7 cellular contexts compared by ENCODE assay signal in the genomic region with DNA sequence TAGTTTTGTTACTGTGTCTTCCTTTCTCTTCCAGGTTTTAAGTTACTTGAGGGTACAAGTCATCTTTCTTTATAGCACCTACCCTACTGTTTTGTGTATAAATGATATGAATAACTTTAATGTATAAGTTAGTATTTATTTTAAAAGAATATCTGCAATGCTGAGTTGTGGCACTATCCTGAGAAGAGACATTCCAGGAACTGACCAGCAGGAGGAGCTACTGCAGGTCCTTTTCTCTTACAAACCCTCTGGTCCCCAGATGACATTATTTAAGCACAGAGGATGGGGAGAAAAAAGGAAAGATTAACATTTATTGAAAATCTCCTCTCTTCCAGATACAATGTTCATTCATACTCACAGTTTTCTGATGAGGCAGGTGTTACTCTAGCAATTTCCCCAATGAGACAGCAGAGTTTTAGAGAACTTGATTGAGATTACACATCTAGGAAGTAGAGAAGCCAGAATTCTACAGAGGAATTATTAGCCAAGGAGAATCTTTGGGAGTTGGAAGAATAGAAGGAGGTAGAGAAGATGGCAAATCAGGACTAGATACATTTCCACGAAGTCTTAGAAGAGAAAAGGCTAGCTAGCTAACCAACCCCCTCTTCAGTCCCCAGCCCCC.
DNase-seq lines count a peak whose midpoint lies in the region; ATAC-seq and TF ChIP-seq lines count a peak whose summit lies in the region.

No MANE protein-coding gene starts in this region.

- H3K79me1 ChIP-seq in trophoblast cell (ENCODE audit: low read length): no peaks in the 10 kb centered on the region

- H2AFZ ChIP-seq in trophoblast cell (ENCODE audit: insufficient read depth, low read length, poor library complexity): no peak overlapping the region

- no peak overlapping the region for H2BK120ac ChIP-seq in trophoblast cell (ENCODE audit: insufficient read depth, low read length, poor library complexity)

- H3K9me3 ChIP-seq in trophoblast cell (ENCODE audit: insufficient read depth, low read depth, low read length): no peaks in the 10 kb centered on the region

- H3K4me3 ChIP-seq in GM06990 (replicated peaks; ENCODE audit: low read depth, low read length): no peak overlapping the region
- no peak overlapping the region for H3K4me3 ChIP-seq in dorsolateral prefrontal cortex
- H3K4me3 ChIP-seq in trophoblast cell (ENCODE audit: low read depth, low read length): no peak overlapping the region

- H3K4me1 ChIP-seq in trophoblast cell (ENCODE audit: control insufficient read depth in 1 of 2, insufficient read depth in 2 of 2, low read length in 2 of 2): no peaks in the 10 kb centered on the region

- DNase-seq in GM06990 (ENCODE audit: extremely low read depth, insufficient read length) (no peak), MV-4-11 (lab: John Stamatoyannopoulos, UW) (peak; percentile 1), dorsolateral prefrontal cortex (peak in 3 of 10 donors; percentile 7 to 59 (median 41)), trophoblast cell (peak; percentile 25 to 68), mucosa of gallbladder (ENCODE audit: low spot score) (no peak), NCI-H2171 (lab: John Stamatoyannopoulos, UW) (no peak)

- no peak overlapping the region for H4K8ac ChIP-seq in trophoblast cell (ENCODE audit: low read depth, low read length)

- no peak overlapping the region for H3K4me2 ChIP-seq in trophoblast cell (ENCODE audit: low read length)

- H3K27ac ChIP-seq in dorsolateral prefrontal cortex (no peak overlapping the region), trophoblast cell (ENCODE audit: low read depth, low read length) (no peak overlapping the region)

- H2AK5ac ChIP-seq in trophoblast cell (ENCODE audit: low read length): no peak overlapping the region

- no peak overlapping the region for H4K91ac ChIP-seq in trophoblast cell (ENCODE audit: low read depth, low read length)

- H3K14ac ChIP-seq in trophoblast cell (ENCODE audit: low read length): no peak overlapping the region

- WGBS in trophoblast cell (ENCODE audit: extremely low coverage, insufficient coverage, insufficient read length): no CpG with 5 or more reads among the region's 1 CpG

- peak; percentile 75 for ATAC-seq in GM21360 (IDR thresholded peaks at IDR 0.05; ENCODE audit: unreplicated experiment)

- intact Hi-C loops in dorsolateral prefrontal cortex (cut with DNase I): loop anchor here in 1 of 2 donors (2.0 kb wide), 1 partner anchor 512 kb away; no protein-coding TSS in a partner anchor

- H3K79me2 ChIP-seq in trophoblast cell (ENCODE audit: control insufficient read depth, insufficient read depth, low read length, poor library complexity): no peaks in the 10 kb centered on the region

- H3K36me3 ChIP-seq in GM06990 (ENCODE audit: control insufficient read depth, insufficient read depth, low read length) (no peaks in the 10 kb centered on the region), trophoblast cell (ENCODE audit: control insufficient read depth in 1 of 2, insufficient read depth in 2 of 2, low read length in 2 of 2) (no peaks in the 10 kb centered on the region)

- no peak overlapping the region for H3K4ac ChIP-seq in trophoblast cell (ENCODE audit: low read depth, low read length)

- H2BK5ac ChIP-seq in trophoblast cell (ENCODE audit: low read depth, low read length, poor library complexity): no peak overlapping the region

- no peak overlapping the region for H2BK12ac ChIP-seq in trophoblast cell (ENCODE audit: low read length)

- H3K27me3 ChIP-seq in GM06990 (replicated peaks; ENCODE audit: control insufficient read depth, insufficient read depth, low read length) (no peaks in the 10 kb centered on the region), dorsolateral prefrontal cortex (no peaks in the 10 kb centered on the region), trophoblast cell (ENCODE audit: insufficient read depth, low read length) (no peaks in the 10 kb centered on the region)

- TF ChIP-seq CTCF in GM06990 (IDR thresholded peaks at IDR 0.05; ENCODE audit: insufficient read depth, low read length, poor library complexity, severe bottlenecking) (peak; percentile 84), dorsolateral prefrontal cortex (IDR thresholded peaks at IDR 0.05 in 54 of 56, conservative IDR thresholded peaks at IDR 0.05 in 2 of 56; ENCODE audit: low read depth in 1 of 56, partially characterized antibody in 56 of 56) (peak; percentile 51 to 89 (median 79))

- H4K12ac ChIP-seq in trophoblast cell (ENCODE audit: low read depth, low read length): no peak overlapping the region

- H3K18ac ChIP-seq in trophoblast cell (ENCODE audit: low read length): no peak overlapping the region

- H3K9ac ChIP-seq in trophoblast cell (ENCODE audit: low read length): no peak overlapping the region

- H3K23ac ChIP-seq in trophoblast cell (ENCODE audit: low read length): no peak overlapping the region

Comparison
In these comparisons a context has a peak if more than half of its experiments do, and no peak if none do; other contexts are left out.
1. DNase-seq: peak in MV-4-11 (single experiment) and trophoblast cell (2 of 2); none in GM06990 (single experiment), mucosa of gallbladder (single experiment) and NCI-H2171 (single experiment).